Comparison of ENCODE assay signal across 9 cellular contexts in the genomic region with DNA sequence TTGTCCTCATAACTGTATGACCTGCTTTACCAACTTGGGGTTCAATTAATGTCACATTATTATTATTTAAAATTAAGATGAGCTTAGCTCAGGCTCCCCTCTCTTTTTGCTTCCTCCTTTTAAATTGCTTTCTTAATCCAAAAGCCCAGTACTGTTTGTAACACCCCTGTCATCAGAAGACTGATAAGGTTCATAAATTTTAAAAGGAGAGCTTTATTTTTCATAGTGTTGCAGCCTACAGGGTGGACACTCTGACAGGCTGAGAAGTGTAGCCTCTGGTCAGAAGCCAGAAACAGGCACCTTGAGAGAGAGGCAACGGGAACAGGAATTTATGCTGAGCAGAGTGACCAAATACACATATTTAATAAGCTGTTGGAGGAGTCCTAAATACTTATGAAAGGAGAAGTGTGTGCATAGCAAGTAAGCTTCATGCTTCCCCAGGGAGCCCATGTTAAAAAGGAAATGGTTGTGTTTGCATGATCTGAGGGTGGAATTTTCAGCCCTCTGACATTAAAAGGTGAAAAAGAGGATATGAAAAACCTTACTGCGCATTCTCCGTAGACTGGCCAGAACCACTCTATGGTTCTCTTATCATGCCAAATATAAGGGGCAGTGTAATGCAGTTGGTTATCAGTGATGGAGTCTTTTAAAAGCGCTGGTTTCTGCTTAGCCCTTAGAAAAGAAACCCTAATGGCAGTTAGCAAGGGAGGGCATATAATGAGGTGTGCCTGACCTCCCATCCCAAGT. TPM values are rescaled to one million over a fixed set of nuclear protein-coding genes. Genes with fewer than 3 reads are reported as not detected.
DNase-seq lines count a peak whose midpoint lies in the region; ATAC-seq, FAIRE-seq and TF ChIP-seq lines count a peak whose summit lies in the region.
"Had no signal": no experiment of that assay in that cellular context is flagged by ENCODE, and none has a peak within 500 bp of the region (broad histone marks: within the 10 kb centered on the region; RNA-seq: fewer than 3 reads in every experiment).

No MANE protein-coding gene starts in this region.

- H3K36me3 Mint-ChIP-seq in progenitor cell of endocrine pancreas (ENCODE audit: insufficient read depth), result no peaks in the 10 kb centered on the region

- DNase-seq in GM18507 (ENCODE audit: extremely low spot score, insufficient read length, low read depth) (no peak), heart left ventricle (no peak), progenitor cell of endocrine pancreas (ENCODE audit: low spot score, unreplicated experiment) (no peak), NCI-H2171 treated with DMSO at 0.1 percent for 48 hours (lab: John Stamatoyannopoulos, UW) (no peak), cerebellum (ENCODE audit: low spot score) (no peak)
- DNase-seq in activated naive CD4-positive, alpha-beta T cell (lab: John Stamatoyannopoulos, UW), result no peak
- DNase-seq: DND-41 had no signal

- no peaks in the 10 kb centered on the region for H3K36me3 ChIP-seq in heart left ventricle

- H3K4me1 ChIP-seq in heart left ventricle, result peaks cover 0 to 35% (median 16%) of the 10 kb centered on the region in 12 donors

- H3K27ac Mint-ChIP-seq in progenitor cell of endocrine pancreas, result no peak overlapping the region

- no peak overlapping the region for H3K4me3 Mint-ChIP-seq in progenitor cell of endocrine pancreas (ENCODE audit: low read depth)

- peak overlapping the region in 7 of 12 donors; percentile 6 to 86 (median 38) for H3K27ac ChIP-seq in heart left ventricle

- peaks cover 4% of the 10 kb centered on the region for H3K27me3 Mint-ChIP-seq in progenitor cell of endocrine pancreas

- WGBS in heart left ventricle, 4 donors, result 53 to 66% (median 61%) methylated on average over 4 of the region's 4 CpGs

- no peaks in the 10 kb centered on the region for H3K4me1 Mint-ChIP-seq in progenitor cell of endocrine pancreas (ENCODE audit: low read depth)

- peaks cover 4% of the 10 kb centered on the region for H3K9me3 Mint-ChIP-seq in progenitor cell of endocrine pancreas (ENCODE audit: low read depth)

- H3K9me3 ChIP-seq in heart left ventricle, result no peaks in the 10 kb centered on the region

- peak; percentile 91 for FAIRE-seq in GM18507 (lab: Jason Lieb, UNC)

- no peak for TF ChIP-seq POLR2A in heart left ventricle (IDR thresholded peaks at IDR 0.05)

- ATAC-seq in GM21528 (IDR thresholded peaks at IDR 0.05; ENCODE audit: low FRiP score, unreplicated experiment) (peak; percentile 83), HG03439 (IDR thresholded peaks at IDR 0.05; ENCODE audit: unreplicated experiment) (peak; percentile 64), heart left ventricle (peak in 3 of 4 donors; percentile 50 to 67 (median 59))

- no peaks in the 10 kb centered on the region for H3K27me3 ChIP-seq in heart left ventricle

- intact Hi-C loops in heart left ventricle (cut with DNase I), result no loop called here

- no peak overlapping the region for H3K4me3 ChIP-seq in heart left ventricle

- TF ChIP-seq CTCF in heart left ventricle (IDR thresholded peaks at IDR 0.05) (no peak), progenitor cell of endocrine pancreas (IDR thresholded peaks at IDR 0.05; ENCODE audit: unreplicated experiment) (no peak)

RNA-seq across cellular contexts. Expression of gene FGGY, which starts 30.5 kb away (rescaled TPM):
- total RNA-seq in heart left ventricle, result 10 to 100 TPM; 20.8 to 42.9 (median 33.9) TPM
- 1 to 10 TPM; 7.2 to 9.5 TPM for polyA plus RNA-seq in heart left ventricle
- 18.0 and 18.2 TPM in 2 replicates for total RNA-seq in progenitor cell of endocrine pancreas
- 15.4 TPM for total RNA-seq in cerebellum
